In the genomic region with DNA sequence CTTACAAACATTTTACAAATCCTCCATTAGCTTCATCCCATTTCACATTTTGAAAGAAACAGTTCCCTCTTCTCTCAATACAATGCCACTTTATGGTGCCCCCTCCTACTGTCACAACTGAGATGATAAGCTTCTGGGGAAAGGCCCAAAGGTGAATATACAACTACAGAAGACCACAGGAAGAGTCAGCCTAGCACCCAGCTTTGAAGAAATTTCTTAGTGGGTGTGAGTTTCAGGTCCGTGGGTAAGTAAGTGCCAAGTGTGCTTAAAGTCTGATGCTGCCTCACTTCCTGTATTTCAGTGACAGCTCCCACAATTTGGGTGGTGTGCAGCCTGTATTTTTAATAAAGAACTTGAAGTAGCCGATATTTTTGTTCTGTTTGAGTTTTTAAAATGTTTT, we compare ENCODE assay signal across 8 cellular contexts.
DNase-seq lines count a peak whose midpoint lies in the region; ATAC-seq and TF ChIP-seq lines count a peak whose summit lies in the region.

No MANE protein-coding gene starts in this region.

- ATAC-seq in GM18520 (IDR thresholded peaks at IDR 0.05; ENCODE audit: unreplicated experiment), result peak; percentile 84
- ATAC-seq in GM21526 (IDR thresholded peaks at IDR 0.05; ENCODE audit: low FRiP score, unreplicated experiment), result peak; percentile 52
- ATAC-seq in HG03378 (IDR thresholded peaks at IDR 0.05; ENCODE audit: unreplicated experiment), result peak; percentile 86
- ATAC-seq in right lobe of liver, result peak in 2 of 4 donors; percentile 10 to 30
- ATAC-seq in HG03025 (IDR thresholded peaks at IDR 0.05; ENCODE audit: low FRiP score, unreplicated experiment), result no peak

- no peak for DNase-seq in right lobe of liver
- DNase-seq in NCI-H226, result no peak
- no peak for DNase-seq in hypothalamus (lab: John Stamatoyannopoulos, UW)
- DNase-seq in UCSD-AML1 (lab: John Stamatoyannopoulos, UW; ENCODE audit: unreplicated experiment), result no peak

- H3K27me3 ChIP-seq in right lobe of liver, result no peaks in the 10 kb centered on the region

- no peaks in the 10 kb centered on the region for H3K36me3 ChIP-seq in right lobe of liver

- 40% methylated on average over 2 of the region's 2 CpGs for WGBS in right lobe of liver (ENCODE audit: insufficient coverage, low coverage, low lambda C conversion rate, missing lambda C conversion rate)

- no peaks in the 10 kb centered on the region for H3K9me3 ChIP-seq in right lobe of liver

- no peak overlapping the region for H3K4me3 ChIP-seq in right lobe of liver

- intact Hi-C loops in right lobe of liver (cut with DNase I), result no loop called here

- TF ChIP-seq POLR2A in right lobe of liver (IDR thresholded peaks at IDR 0.05), result no peak

- H3K27ac ChIP-seq in right lobe of liver, result peak overlapping the region in 2 of 3 donors; percentile 25 to 37

- TF ChIP-seq CTCF in right lobe of liver (IDR thresholded peaks at IDR 0.05), result no peak

- peaks cover 0 to 16% (median 6%) of the 10 kb centered on the region in 4 donors for H3K4me1 ChIP-seq in right lobe of liver
